1 cellular context compared by ENCODE assay signal in the genomic region with DNA sequence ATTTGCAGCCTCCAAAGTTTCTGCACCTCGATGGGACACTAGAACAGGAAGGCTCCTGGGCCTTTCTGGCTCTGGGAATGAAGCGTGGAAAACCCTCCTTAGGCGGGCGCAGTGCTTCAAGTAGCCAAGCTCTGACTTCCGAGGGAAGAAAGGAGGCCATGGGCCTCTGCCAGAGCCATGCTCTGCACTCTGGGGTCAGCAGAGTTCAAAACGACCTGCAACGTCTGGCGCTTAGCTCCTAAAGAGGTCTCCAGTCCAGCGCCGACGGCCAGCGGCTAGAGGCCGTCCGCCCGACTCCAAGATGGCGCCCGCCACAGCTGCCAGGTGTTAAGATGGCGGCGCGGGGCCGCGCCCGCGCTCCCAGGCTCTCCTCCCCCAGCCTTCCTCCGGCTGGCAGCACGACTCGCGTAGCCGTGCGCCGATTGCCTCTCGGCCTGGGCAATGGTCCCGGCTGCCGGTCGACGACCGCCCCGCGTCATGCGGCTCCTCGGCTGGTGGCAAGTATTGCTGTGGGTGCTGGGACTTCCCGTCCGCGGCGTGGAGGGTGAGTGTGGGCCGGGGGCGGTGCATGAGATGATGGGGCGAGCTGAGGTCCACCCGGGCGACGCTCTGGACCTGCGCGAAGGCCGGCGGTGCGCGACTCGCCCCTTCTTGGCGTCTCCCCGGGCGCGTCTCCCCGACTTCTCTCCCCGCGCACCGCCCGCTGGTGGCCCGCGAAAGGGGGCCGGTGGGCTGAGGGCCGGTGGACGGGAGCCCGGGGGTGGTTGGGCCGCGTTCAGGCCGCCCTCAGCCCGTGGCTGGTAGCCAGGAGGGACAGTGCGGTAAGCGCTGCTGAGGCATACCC.
TF ChIP-seq lines count a peak whose summit lies in the region.

A gene with protein sequence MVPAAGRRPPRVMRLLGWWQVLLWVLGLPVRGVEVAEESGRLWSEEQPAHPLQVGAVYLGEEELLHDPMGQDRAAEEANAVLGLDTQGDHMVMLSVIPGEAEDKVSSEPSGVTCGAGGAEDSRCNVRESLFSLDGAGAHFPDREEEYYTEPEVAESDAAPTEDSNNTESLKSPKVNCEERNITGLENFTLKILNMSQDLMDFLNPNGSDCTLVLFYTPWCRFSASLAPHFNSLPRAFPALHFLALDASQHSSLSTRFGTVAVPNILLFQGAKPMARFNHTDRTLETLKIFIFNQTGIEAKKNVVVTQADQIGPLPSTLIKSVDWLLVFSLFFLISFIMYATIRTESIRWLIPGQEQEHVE (plus strand): TSS at position 385 of the 844 bp plus-strand sequence. CDS start 57 bp downstream, at position 442.

TF ChIP-seq in HepG2, 621 proteins besides CTCF, POLR2A, EP300 and RAD21 (continued from another document and continues in another):
- TF ChIP-seq ZNF562 (CRISPR knock-in tag; IDR thresholded peaks at IDR 0.05; ENCODE audit: borderline replicate concordance) (no peak), ZNF788 (CRISPR knock-in tag; IDR thresholded peaks at IDR 0.05; ENCODE audit: borderline replicate concordance) (peak; percentile 91), HDAC2 (CRISPR knock-in tag; IDR thresholded peaks at IDR 0.05) (peak; percentile 52; the same call in 1 of the 2 replicates), ZNF672 (CRISPR knock-in tag; IDR thresholded peaks at IDR 0.05) (no peak), PAX8 (CRISPR knock-in tag; IDR thresholded peaks at IDR 0.05; ENCODE audit: borderline replicate concordance) (0 out of 2 replicates have a peak, but pooled peaks have one; percentile 83), JARID2 (CRISPR knock-in tag; IDR thresholded peaks at IDR 0.05; ENCODE audit: insufficient replicate concordance) (peak; percentile 92), NFIB (CRISPR knock-in tag; IDR thresholded peaks at IDR 0.05; ENCODE audit: borderline replicate concordance) (no peak), ZNF230 (CRISPR knock-in tag; IDR thresholded peaks at IDR 0.05) (peak; percentile 77), ZKSCAN1 (IDR thresholded peaks at IDR 0.05; ENCODE audit: low read length) (no peak), RELA (CRISPR knock-in tag; IDR thresholded peaks at IDR 0.05) (no peak), ZNF598 (CRISPR knock-in tag; IDR thresholded peaks at IDR 0.05; ENCODE audit: borderline replicate concordance) (peak; percentile 86; the same call in 1 of the 2 replicates), MBD4 (IDR thresholded peaks at IDR 0.05; ENCODE audit: borderline replicate concordance, low read length) (no peak), SNAI1 (CRISPR knock-in tag; IDR thresholded peaks at IDR 0.05; ENCODE audit: borderline replicate concordance) (no peak; the same call in 1 of the 2 replicates), HNRNPUL1 (IDR thresholded peaks at IDR 0.05; ENCODE audit: low read depth, low read length) (peak; percentile 40; the same call in 1 of the 2 replicates), XRCC5 (optimal IDR thresholded peaks at IDR 0.05; ENCODE audit: low read length) (peak; percentile 39), ZFP62 (CRISPR knock-in tag; IDR thresholded peaks at IDR 0.05) (0 out of 2 replicates have a peak, but pooled peaks have one; percentile 71), ZNF652 (CRISPR knock-in tag; IDR thresholded peaks at IDR 0.05; ENCODE audit: borderline replicate concordance, low read depth) (no peak), ZNF430 (CRISPR knock-in tag; IDR thresholded peaks at IDR 0.05) (peak; percentile 95), MED8 (CRISPR knock-in tag; IDR thresholded peaks at IDR 0.05; ENCODE audit: insufficient replicate concordance) (peak; percentile 96), PHF8 (CRISPR knock-in tag; IDR thresholded peaks at IDR 0.05) (peak; percentile 99), MTF1 (CRISPR knock-in tag; IDR thresholded peaks at IDR 0.05) (0 out of 2 replicates have a peak, but pooled peaks have one; percentile 21), ZFY (CRISPR knock-in tag; IDR thresholded peaks at IDR 0.05) (peak; percentile 96), STAT5B (CRISPR knock-in tag; IDR thresholded peaks at IDR 0.05) (no peak), ZNF225 (CRISPR knock-in tag; IDR thresholded peaks at IDR 0.05) (peak; percentile 94), ZSCAN12 (CRISPR knock-in tag; IDR thresholded peaks at IDR 0.05) (no peak), ZNF557 (CRISPR knock-in tag; IDR thresholded peaks at IDR 0.05) (no peak), HDAC6 (IDR thresholded peaks at IDR 0.05; ENCODE audit: low read depth, low read length) (no peak), ZNF530 (CRISPR knock-in tag; IDR thresholded peaks at IDR 0.05; ENCODE audit: low read depth) (0 out of 2 replicates have a peak, but pooled peaks have one; percentile 41), SNAPC2 (CRISPR knock-in tag; IDR thresholded peaks at IDR 0.05) (peak; percentile 61; the same call in 1 of the 2 replicates), ZNF589 (CRISPR knock-in tag; conservative IDR thresholded peaks at IDR 0.05) (peak; percentile 76; the same call in 1 of the 2 replicates), ZNF547 (CRISPR knock-in tag; IDR thresholded peaks at IDR 0.05) (peak; percentile 95), ZNF713 (CRISPR knock-in tag; IDR thresholded peaks at IDR 0.05) (no peak)
- TF ChIP-seq, protein P1, sequence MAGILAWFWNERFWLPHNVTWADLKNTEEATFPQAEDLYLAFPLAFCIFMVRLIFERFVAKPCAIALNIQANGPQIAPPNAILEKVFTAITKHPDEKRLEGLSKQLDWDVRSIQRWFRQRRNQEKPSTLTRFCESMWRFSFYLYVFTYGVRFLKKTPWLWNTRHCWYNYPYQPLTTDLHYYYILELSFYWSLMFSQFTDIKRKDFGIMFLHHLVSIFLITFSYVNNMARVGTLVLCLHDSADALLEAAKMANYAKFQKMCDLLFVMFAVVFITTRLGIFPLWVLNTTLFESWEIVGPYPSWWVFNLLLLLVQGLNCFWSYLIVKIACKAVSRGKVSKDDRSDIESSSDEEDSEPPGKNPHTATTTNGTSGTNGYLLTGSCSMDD (CRISPR knock-in tag; IDR thresholded peaks at IDR 0.05): no peak
- TF ChIP-seq, protein P2, sequence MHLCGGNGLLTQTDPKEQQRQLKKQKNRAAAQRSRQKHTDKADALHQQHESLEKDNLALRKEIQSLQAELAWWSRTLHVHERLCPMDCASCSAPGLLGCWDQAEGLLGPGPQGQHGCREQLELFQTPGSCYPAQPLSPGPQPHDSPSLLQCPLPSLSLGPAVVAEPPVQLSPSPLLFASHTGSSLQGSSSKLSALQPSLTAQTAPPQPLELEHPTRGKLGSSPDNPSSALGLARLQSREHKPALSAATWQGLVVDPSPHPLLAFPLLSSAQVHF (CRISPR knock-in tag; IDR thresholded peaks at IDR 0.05): 0 out of 2 replicates have a peak, but pooled peaks have one; percentile 34
- TF ChIP-seq, protein P3, sequence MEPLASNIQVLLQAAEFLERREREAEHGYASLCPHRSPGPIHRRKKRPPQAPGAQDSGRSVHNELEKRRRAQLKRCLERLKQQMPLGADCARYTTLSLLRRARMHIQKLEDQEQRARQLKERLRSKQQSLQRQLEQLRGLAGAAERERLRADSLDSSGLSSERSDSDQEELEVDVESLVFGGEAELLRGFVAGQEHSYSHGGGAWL (CRISPR knock-in tag; IDR thresholded peaks at IDR 0.05): peak; percentile 97
- TF ChIP-seq, protein P4, sequence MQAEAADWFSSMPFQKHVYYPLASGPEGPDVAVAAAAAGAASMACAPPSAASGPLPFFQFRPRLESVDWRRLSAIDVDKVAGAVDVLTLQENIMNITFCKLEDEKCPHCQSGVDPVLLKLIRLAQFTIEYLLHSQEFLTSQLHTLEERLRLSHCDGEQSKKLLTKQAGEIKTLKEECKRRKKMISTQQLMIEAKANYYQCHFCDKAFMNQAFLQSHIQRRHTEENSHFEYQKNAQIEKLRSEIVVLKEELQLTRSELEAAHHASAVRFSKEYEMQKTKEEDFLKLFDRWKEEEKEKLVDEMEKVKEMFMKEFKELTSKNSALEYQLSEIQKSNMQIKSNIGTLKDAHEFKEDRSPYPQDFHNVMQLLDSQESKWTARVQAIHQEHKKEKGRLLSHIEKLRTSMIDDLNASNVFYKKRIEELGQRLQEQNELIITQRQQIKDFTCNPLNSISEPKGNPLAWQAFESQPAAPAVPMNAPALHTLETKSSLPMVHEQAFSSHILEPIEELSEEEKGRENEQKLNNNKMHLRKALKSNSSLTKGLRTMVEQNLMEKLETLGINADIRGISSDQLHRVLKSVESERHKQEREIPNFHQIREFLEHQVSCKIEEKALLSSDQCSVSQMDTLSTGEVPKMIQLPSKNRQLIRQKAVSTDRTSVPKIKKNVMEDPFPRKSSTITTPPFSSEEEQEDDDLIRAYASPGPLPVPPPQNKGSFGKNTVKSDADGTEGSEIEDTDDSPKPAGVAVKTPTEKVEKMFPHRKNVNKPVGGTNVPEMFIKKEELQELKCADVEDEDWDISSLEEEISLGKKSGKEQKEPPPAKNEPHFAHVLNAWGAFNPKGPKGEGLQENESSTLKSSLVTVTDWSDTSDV (CRISPR knock-in tag; IDR thresholded peaks at IDR 0.05): peak; percentile 90
- TF ChIP-seq, protein P5, sequence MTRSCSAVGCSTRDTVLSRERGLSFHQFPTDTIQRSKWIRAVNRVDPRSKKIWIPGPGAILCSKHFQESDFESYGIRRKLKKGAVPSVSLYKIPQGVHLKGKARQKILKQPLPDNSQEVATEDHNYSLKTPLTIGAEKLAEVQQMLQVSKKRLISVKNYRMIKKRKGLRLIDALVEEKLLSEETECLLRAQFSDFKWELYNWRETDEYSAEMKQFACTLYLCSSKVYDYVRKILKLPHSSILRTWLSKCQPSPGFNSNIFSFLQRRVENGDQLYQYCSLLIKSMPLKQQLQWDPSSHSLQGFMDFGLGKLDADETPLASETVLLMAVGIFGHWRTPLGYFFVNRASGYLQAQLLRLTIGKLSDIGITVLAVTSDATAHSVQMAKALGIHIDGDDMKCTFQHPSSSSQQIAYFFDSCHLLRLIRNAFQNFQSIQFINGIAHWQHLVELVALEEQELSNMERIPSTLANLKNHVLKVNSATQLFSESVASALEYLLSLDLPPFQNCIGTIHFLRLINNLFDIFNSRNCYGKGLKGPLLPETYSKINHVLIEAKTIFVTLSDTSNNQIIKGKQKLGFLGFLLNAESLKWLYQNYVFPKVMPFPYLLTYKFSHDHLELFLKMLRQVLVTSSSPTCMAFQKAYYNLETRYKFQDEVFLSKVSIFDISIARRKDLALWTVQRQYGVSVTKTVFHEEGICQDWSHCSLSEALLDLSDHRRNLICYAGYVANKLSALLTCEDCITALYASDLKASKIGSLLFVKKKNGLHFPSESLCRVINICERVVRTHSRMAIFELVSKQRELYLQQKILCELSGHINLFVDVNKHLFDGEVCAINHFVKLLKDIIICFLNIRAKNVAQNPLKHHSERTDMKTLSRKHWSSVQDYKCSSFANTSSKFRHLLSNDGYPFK (CRISPR knock-in tag; IDR thresholded peaks at IDR 0.05; ENCODE audit: borderline replicate concordance): peak; percentile 91
- TF ChIP-seq, protein P6, sequence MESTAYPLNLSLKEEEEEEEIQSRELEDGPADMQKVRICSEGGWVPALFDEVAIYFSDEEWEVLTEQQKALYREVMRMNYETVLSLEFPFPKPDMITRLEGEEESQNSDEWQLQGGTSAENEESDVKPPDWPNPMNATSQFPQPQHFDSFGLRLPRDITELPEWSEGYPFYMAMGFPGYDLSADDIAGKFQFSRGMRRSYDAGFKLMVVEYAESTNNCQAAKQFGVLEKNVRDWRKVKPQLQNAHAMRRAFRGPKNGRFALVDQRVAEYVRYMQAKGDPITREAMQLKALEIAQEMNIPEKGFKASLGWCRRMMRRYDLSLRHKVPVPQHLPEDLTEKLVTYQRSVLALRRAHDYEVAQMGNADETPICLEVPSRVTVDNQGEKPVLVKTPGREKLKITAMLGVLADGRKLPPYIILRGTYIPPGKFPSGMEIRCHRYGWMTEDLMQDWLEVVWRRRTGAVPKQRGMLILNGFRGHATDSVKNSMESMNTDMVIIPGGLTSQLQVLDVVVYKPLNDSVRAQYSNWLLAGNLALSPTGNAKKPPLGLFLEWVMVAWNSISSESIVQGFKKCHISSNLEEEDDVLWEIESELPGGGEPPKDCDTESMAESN (CRISPR knock-in tag; conservative IDR thresholded peaks at IDR 0.05): peak; percentile 99
- TF ChIP-seq, protein P7, sequence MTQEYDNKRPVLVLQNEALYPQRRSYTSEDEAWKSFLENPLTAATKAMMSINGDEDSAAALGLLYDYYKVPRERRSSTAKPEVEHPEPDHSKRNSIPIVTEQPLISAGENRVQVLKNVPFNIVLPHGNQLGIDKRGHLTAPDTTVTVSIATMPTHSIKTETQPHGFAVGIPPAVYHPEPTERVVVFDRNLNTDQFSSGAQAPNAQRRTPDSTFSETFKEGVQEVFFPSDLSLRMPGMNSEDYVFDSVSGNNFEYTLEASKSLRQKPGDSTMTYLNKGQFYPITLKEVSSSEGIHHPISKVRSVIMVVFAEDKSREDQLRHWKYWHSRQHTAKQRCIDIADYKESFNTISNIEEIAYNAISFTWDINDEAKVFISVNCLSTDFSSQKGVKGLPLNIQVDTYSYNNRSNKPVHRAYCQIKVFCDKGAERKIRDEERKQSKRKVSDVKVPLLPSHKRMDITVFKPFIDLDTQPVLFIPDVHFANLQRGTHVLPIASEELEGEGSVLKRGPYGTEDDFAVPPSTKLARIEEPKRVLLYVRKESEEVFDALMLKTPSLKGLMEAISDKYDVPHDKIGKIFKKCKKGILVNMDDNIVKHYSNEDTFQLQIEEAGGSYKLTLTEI (CRISPR knock-in tag; conservative IDR thresholded peaks at IDR 0.05): no peak
- TF ChIP-seq, protein P8, sequence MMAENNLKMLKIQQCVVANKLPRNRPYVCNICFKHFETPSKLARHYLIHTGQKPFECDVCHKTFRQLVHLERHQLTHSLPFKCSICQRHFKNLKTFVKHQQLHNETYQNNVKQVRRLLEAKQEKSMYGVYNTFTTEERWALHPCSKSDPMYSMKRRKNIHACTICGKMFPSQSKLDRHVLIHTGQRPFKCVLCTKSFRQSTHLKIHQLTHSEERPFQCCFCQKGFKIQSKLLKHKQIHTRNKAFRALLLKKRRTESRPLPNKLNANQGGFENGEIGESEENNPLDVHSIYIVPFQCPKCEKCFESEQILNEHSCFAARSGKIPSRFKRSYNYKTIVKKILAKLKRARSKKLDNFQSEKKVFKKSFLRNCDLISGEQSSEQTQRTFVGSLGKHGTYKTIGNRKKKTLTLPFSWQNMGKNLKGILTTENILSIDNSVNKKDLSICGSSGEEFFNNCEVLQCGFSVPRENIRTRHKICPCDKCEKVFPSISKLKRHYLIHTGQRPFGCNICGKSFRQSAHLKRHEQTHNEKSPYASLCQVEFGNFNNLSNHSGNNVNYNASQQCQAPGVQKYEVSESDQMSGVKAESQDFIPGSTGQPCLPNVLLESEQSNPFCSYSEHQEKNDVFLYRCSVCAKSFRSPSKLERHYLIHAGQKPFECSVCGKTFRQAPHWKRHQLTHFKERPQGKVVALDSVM (CRISPR knock-in tag; IDR thresholded peaks at IDR 0.05): peak; percentile 89
- TF ChIP-seq, protein P9, sequence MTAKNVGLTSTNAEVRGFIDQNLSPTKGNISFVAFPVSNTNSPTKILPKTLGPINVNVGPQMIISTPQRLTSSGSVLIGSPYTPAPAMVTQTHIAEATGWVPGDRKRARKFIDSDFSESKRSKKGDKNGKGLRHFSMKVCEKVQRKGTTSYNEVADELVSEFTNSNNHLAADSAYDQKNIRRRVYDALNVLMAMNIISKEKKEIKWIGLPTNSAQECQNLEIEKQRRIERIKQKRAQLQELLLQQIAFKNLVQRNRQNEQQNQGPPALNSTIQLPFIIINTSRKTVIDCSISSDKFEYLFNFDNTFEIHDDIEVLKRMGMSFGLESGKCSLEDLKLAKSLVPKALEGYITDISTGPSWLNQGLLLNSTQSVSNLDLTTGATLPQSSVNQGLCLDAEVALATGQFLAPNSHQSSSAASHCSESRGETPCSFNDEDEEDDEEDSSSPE (CRISPR knock-in tag; IDR thresholded peaks at IDR 0.05): peak; percentile 74
- TF ChIP-seq, protein P10, sequence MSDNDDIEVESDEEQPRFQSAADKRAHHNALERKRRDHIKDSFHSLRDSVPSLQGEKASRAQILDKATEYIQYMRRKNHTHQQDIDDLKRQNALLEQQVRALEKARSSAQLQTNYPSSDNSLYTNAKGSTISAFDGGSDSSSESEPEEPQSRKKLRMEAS (IDR thresholded peaks at IDR 0.05): peak; percentile 82
